In the genomic region with DNA sequence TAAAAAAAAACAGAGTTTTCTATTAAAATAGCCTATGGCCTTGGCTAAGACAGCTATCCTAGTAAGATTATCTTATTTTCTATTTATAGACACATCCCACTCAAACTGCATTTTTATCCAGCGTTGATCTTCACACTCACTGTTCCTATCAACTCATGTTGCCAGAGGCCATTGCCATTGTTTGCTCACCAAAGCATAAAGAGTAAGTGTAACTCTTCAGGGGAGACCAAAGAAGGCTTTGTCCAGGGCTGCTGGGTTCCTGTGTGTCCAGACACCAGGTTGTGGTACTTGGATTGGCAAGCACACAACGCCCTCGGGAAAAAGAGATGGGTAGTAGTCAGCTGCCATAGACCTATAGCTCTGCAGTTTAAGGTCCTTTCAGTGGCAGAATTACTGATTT, we compare ENCODE assay signal across 17 cellular contexts.
"Had no signal": no experiment of that assay in that cellular context is flagged by ENCODE, and none has a peak within 500 bp of the region (broad histone marks: within the 10 kb centered on the region; RNA-seq: fewer than 3 reads in every experiment).

No MANE protein-coding gene starts in this region.

- H3K27ac Mint-ChIP-seq: activated CD4-positive, alpha-beta T cell treated with anti-CD3 and anti-CD28 coated beads for 36 hours; activated CD8-positive, alpha-beta T cell treated with anti-CD3 and anti-CD28 coated beads for 36 hours; natural killer cell treated with Interleukin-12 subunit alpha and Interleukin-12 subunit beta and Interleukin-15 and Interleukin-18, amount 100 ng/mL, for 72 hours had no signal

- H3K36me3 ChIP-seq: prostate gland, sigmoid colon, suprapubic skin had no signal

- ATAC-seq: activated CD4-positive, alpha-beta T cell treated with anti-CD3 and anti-CD28 coated beads for 36 hours; activated CD8-positive, alpha-beta T cell treated with anti-CD3 and anti-CD28 coated beads for 36 hours; left colon; mucosa of descending colon; natural killer cell treated with Interleukin-12 subunit alpha and Interleukin-12 subunit beta and Interleukin-15 and Interleukin-18, amount 100 ng/mL, for 72 hours had no signal

- H3K4me3 Mint-ChIP-seq: activated CD4-positive, alpha-beta T cell treated with anti-CD3 and anti-CD28 coated beads for 36 hours; activated CD8-positive, alpha-beta T cell treated with anti-CD3 and anti-CD28 coated beads for 36 hours; natural killer cell treated with Interleukin-12 subunit alpha and Interleukin-12 subunit beta and Interleukin-15 and Interleukin-18, amount 100 ng/mL, for 72 hours had no signal

- H3K36me3 Mint-ChIP-seq: brain had no signal

- H3K27me3 Mint-ChIP-seq: activated CD4-positive, alpha-beta T cell treated with anti-CD3 and anti-CD28 coated beads for 36 hours; activated CD8-positive, alpha-beta T cell treated with anti-CD3 and anti-CD28 coated beads for 36 hours; brain; natural killer cell treated with Interleukin-12 subunit alpha and Interleukin-12 subunit beta and Interleukin-15 and Interleukin-18, amount 100 ng/mL, for 72 hours had no signal

- DNase-seq: activated CD4-positive, alpha-beta T cell treated with anti-CD3 and anti-CD28 coated beads for 36 hours; activated CD8-positive, alpha-beta T cell treated with anti-CD3 and anti-CD28 coated beads for 36 hours; activated naive CD4-positive, alpha-beta T cell treated with Interleukin-2 at 50 U/mL for 16 hours; effector memory CD4-positive, alpha-beta T cell; left colon; mucosa of descending colon; occipital lobe; sigmoid colon; stimulated activated CD4-positive, alpha-beta T cell treated with anti-CD3 and anti-CD28 coated beads, Interleukin-12 subunit alpha, Interleukin-12 subunit beta, amount 100 ng/mL, for 4 hours; stimulated activated naive CD4-positive, alpha-beta T cell treated with Interleukin-2 at 50 U/mL for 16 hours; T1000 had no signal

- H3K27ac ChIP-seq: epithelial cell of prostate, prostate gland, suprapubic skin, VCaP had no signal

- H3K27me3 ChIP-seq: sigmoid colon, suprapubic skin had no signal

- H3K9me3 Mint-ChIP-seq: activated CD8-positive, alpha-beta T cell treated with anti-CD3 and anti-CD28 coated beads for 36 hours; brain; natural killer cell treated with Interleukin-12 subunit alpha and Interleukin-12 subunit beta and Interleukin-15 and Interleukin-18, amount 100 ng/mL, for 72 hours had no signal

- H3K4me1 ChIP-seq: prostate gland had no signal

- H3K4me3 ChIP-seq: mucosa of descending colon, prostate gland, sigmoid colon, suprapubic skin had no signal
